ENCODE assay signal across 8 cellular contexts in genomic region chr20:63658749-63659187, GRCh38. TPM values are rescaled to one million over a fixed set of nuclear protein-coding genes. Genes with fewer than 3 reads are reported as not detected.
DNase-seq lines count a peak whose midpoint lies in the region; ATAC-seq, FAIRE-seq and TF ChIP-seq lines count a peak whose summit lies in the region.

No MANE protein-coding gene starts in this region.

- POLR2A ChIA-PET in CD8-positive, alpha-beta T cell (lab: Charles Lee) = interaction anchor here (0.7 to 2.0 kb wide), 10 partner anchors 18 to 235 kb away, joined by 3 to 23 read pairs (median 6); partner anchors contain the start of genes ARFRP1, GMEB2, LIME1 and PTK6

- H3K4me3 Mint-ChIP-seq in CD8-positive, alpha-beta T cell = peak overlapping the region; percentile 93

- no peak for FAIRE-seq in frontal cortex (lab: Jason Lieb, UNC)

- no peak for DNase-seq in CD8-positive, alpha-beta T cell
- DNase-seq in NOMO-1 (lab: John Stamatoyannopoulos, UW; ENCODE audit: unreplicated experiment in 2 of 2) (peak; percentile 33 to 42), NCI-H446 treated with DMSO at 0.1 percent for 48 hours (lab: John Stamatoyannopoulos, UW) (no peak), frontal cortex (ENCODE audit: low spot score in 2 of 2) (no peak)

- peak overlapping the region; percentile 75 for H3K27ac ChIP-seq in CD8-positive, alpha-beta T cell (ENCODE audit: low read depth, low read length)
- peak overlapping the region; percentile 75 for H3K27ac ChIP-seq in duodenal mucosa (ENCODE audit: low read depth, low read length)
- H3K27ac ChIP-seq in muscle layer of colon (ENCODE audit: low read depth, low read length) = peak overlapping the region; percentile 92

- H3K9me3 ChIP-seq in CD8-positive, alpha-beta T cell (ENCODE audit: low read length) = no peaks in the 10 kb centered on the region
- H3K9me3 ChIP-seq in duodenal mucosa (ENCODE audit: control insufficient read depth in 1 of 2, low read length in 2 of 2) (no peaks in the 10 kb centered on the region), muscle layer of colon (ENCODE audit: low read length) (no peaks in the 10 kb centered on the region)

- ATAC-seq in CD8-positive, alpha-beta T cell = peak; percentile 8
- ATAC-seq in GM21737 (IDR thresholded peaks at IDR 0.05; ENCODE audit: unreplicated experiment) (peak; percentile 9), HG03439 (IDR thresholded peaks at IDR 0.05; ENCODE audit: unreplicated experiment) (no peak)

- H3K36me3 Mint-ChIP-seq in CD8-positive, alpha-beta T cell = peaks cover 24% of the 10 kb centered on the region

- TF ChIP-seq CTCF in CD8-positive, alpha-beta T cell (IDR thresholded peaks at IDR 0.05) = no peak

- CTCF ChIA-PET in CD8-positive, alpha-beta T cell (lab: Charles Lee) = interaction anchor here (1.4 to 1.9 kb wide), 2 partner anchors 16 to 121 kb away, joined by 11 to 12 read pairs; partner anchors contain the start of gene PTK6

- H3K27me3 Mint-ChIP-seq in CD8-positive, alpha-beta T cell (ENCODE audit: low read depth) = no peaks in the 10 kb centered on the region

- no peaks in the 10 kb centered on the region for H3K36me3 ChIP-seq in CD8-positive, alpha-beta T cell (ENCODE audit: insufficient read depth, low read length)
- peaks cover 3 to 31% of the 10 kb centered on the region in 2 donors for H3K36me3 ChIP-seq in duodenal mucosa (ENCODE audit: control insufficient read depth in 1 of 2, insufficient read depth in 2 of 2, low read length in 2 of 2)
- peaks cover 24% of the 10 kb centered on the region for H3K36me3 ChIP-seq in muscle layer of colon (ENCODE audit: insufficient read depth, low read length)

- peaks cover 32% of the 10 kb centered on the region for H3K4me1 ChIP-seq in CD8-positive, alpha-beta T cell (ENCODE audit: insufficient read depth, low read length)
- H3K4me1 ChIP-seq in duodenal mucosa (ENCODE audit: control insufficient read depth in 1 of 2, insufficient read depth in 2 of 2, low read length in 2 of 2) (peaks cover 7 to 21% of the 10 kb centered on the region in 2 donors), muscle layer of colon (ENCODE audit: insufficient read depth, low read length) (peaks cover 29% of the 10 kb centered on the region)

- H3K9ac ChIP-seq in duodenal mucosa (ENCODE audit: low read depth in 1 of 2, low read length in 2 of 2) (peak overlapping the region; percentile 75 to 78), muscle layer of colon (ENCODE audit: low read length) (peak overlapping the region; percentile 65)

- peak overlapping the region; percentile 97 for H3K4me3 ChIP-seq in CD8-positive, alpha-beta T cell (ENCODE audit: low read depth, low read length)
- peak overlapping the region; percentile 85 to 88 for H3K4me3 ChIP-seq in duodenal mucosa (ENCODE audit: low read depth in 1 of 2, low read length in 2 of 2)
- peak overlapping the region; percentile 77 to 97 for H3K4me3 ChIP-seq in muscle layer of colon (ENCODE audit: low read depth in 1 of 2, low read length in 2 of 2)

- H3K27ac Mint-ChIP-seq in CD8-positive, alpha-beta T cell = peak overlapping the region; percentile 91

- no peaks in the 10 kb centered on the region for H3K9me3 Mint-ChIP-seq in CD8-positive, alpha-beta T cell

- H3K4me1 Mint-ChIP-seq in CD8-positive, alpha-beta T cell (ENCODE audit: low read depth) = peaks cover 35% of the 10 kb centered on the region

- intact Hi-C loops in CD8-positive, alpha-beta T cell (cut with DNase I, micrococcal nuclease) = loop anchor here (1.0 to 5.0 kb wide), 15 partner anchors 16 to 405 kb away; partner anchors contain the start of genes ARFRP1 (in 2 of the 2), PRPF6 (in 2 of the 2), LIME1 (in 1 of the 2) and PPDPF (in 1 of the 2)

- no peaks in the 10 kb centered on the region for H3K27me3 ChIP-seq in CD8-positive, alpha-beta T cell (ENCODE audit: insufficient read depth, low read length)
- H3K27me3 ChIP-seq in duodenal mucosa (ENCODE audit: control insufficient read depth in 1 of 2, insufficient read depth in 2 of 2, low read length in 2 of 2) = peaks cover 3 to 14% of the 10 kb centered on the region in 2 donors
- no peaks in the 10 kb centered on the region for H3K27me3 ChIP-seq in muscle layer of colon (ENCODE audit: control insufficient read depth in 1 of 2, insufficient read depth in 2 of 2, low read length in 2 of 2)

RNA-seq across cellular contexts. Expression of gene RTEL1, which starts 0.7 kb away (rescaled TPM):
- 10 to 100 TPM; 21.4 to 24.9 TPM for total RNA-seq in CD8-positive, alpha-beta T cell
- total RNA-seq in frontal cortex = 8.2 TPM

RNA-seq across cellular contexts. Expression of gene STMN3, which starts 5.5 kb away (rescaled TPM):
- total RNA-seq in CD8-positive, alpha-beta T cell = 10 to 100 TPM; 64.2 to 65.9 TPM
- 104 TPM for total RNA-seq in frontal cortex

RNA-seq across cellular contexts. Expression of gene GMEB2, which starts 31.9 kb away (rescaled TPM):
- total RNA-seq in CD8-positive, alpha-beta T cell = 10 to 100 TPM; 31.4 to 33.8 TPM
- 6.1 TPM for total RNA-seq in frontal cortex

RNA-seq across cellular contexts. Expression of gene TNFRSF6B, which starts 37.7 kb away (rescaled TPM):
- total RNA-seq in CD8-positive, alpha-beta T cell = 1 to 10 TPM; 2.0 to 3.0 TPM
- not detected for total RNA-seq in frontal cortex

RNA-seq across cellular contexts. Expression of gene ARFRP1, which starts 49.0 kb away (rescaled TPM):
- total RNA-seq in CD8-positive, alpha-beta T cell = 10 to 100 TPM; 25.1 to 28.6 TPM
- total RNA-seq in frontal cortex = 18.3 TPM

Comparison
In these comparisons a context has a peak if more than half of its experiments do, and no peak if none do; other contexts are left out.
1. DNase-seq: peak in NOMO-1 (2 of 2); none in CD8-positive, alpha-beta T cell (0 of 7), NCI-H446 treated with DMSO at 0.1 percent for 48 hours (single experiment) and frontal cortex (0 of 2).
2. Peak in every context shown above with its lines, with median percentiles within 50 percentile points of each other: H3K27ac ChIP-seq and H3K4me3 ChIP-seq.